Comparison of ENCODE assay signal across 1 cellular context in the genomic region with DNA sequence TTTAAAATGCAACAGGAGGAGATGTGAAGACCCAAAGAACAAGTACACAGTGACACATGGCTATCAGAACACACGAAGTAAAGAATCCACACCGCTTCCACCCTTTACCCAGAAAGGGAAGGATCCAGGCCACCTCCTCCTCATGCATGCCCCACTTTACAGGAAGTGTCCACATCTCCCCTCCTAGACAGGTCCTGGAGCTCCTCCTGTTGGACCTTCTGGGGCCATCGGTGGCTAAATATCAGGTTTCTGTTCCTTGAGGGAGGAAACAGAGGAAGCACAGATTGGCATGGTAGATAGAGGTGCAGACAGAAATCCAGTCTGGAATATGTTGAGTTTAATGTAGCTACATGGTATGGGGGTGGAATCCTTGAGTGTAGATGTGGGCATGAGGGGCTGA.
TF ChIP-seq lines count a peak whose summit lies in the region.

No MANE protein-coding gene starts in this region.

TF ChIP-seq in H1, 55 proteins besides CTCF, POLR2A, EP300 and RAD21:
- TF ChIP-seq ZNF274 (IDR thresholded peaks at IDR 0.05; ENCODE audit: borderline replicate concordance, extremely low read depth, low read length) (no peak), KDM4A (IDR thresholded peaks at IDR 0.05; ENCODE audit: low read depth, low read length, severe bottlenecking) (no peak), NANOG (IDR thresholded peaks at IDR 0.05; ENCODE audit: insufficient read depth, low read depth, low read length, poor library complexity, severe bottlenecking) (no peak), YY1 (IDR thresholded peaks at IDR 0.05; ENCODE audit: low read depth, low read length) (no peak), BCL11A (IDR thresholded peaks at IDR 0.05; ENCODE audit: low read depth in 2 of 2, low read length in 2 of 2) (no peak), TBP (IDR thresholded peaks at IDR 0.05; ENCODE audit: low read depth, low read length) (no peak), RNF2 (IDR thresholded peaks at IDR 0.05; ENCODE audit: borderline replicate concordance, low read depth, low read length, missing control alignments, poor library complexity, severe bottlenecking) (no peak), EZH2 (IDR thresholded peaks at IDR 0.05; ENCODE audit: low read depth, low read length, severe bottlenecking) (no peak), NRF1 (IDR thresholded peaks at IDR 0.05; ENCODE audit: low read depth, low read length) (no peak), CBX8 (IDR thresholded peaks at IDR 0.05; ENCODE audit: borderline replicate concordance, low read depth, low read length) (no peak), RXRA (IDR thresholded peaks at IDR 0.05; ENCODE audit: insufficient read depth, low read depth, low read length) (no peak), CHD2 (IDR thresholded peaks at IDR 0.05; ENCODE audit: low read length) (no peak), SP1 (IDR thresholded peaks at IDR 0.05; ENCODE audit: low read depth, low read length) (no peak), SIX5 (IDR thresholded peaks at IDR 0.05; ENCODE audit: low read depth, low read length) (no peak), RFX5 (IDR thresholded peaks at IDR 0.05; ENCODE audit: borderline replicate concordance, low read depth, low read length) (no peak), KDM1A (IDR thresholded peaks at IDR 0.05; ENCODE audit: borderline replicate concordance, low read length) (no peak)
- TF ChIP-seq, protein P1, sequence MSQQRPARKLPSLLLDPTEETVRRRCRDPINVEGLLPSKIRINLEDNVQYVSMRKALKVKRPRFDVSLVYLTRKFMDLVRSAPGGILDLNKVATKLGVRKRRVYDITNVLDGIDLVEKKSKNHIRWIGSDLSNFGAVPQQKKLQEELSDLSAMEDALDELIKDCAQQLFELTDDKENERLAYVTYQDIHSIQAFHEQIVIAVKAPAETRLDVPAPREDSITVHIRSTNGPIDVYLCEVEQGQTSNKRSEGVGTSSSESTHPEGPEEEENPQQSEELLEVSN (IDR thresholded peaks at IDR 0.05) = no peak
- TF ChIP-seq, protein P2, sequence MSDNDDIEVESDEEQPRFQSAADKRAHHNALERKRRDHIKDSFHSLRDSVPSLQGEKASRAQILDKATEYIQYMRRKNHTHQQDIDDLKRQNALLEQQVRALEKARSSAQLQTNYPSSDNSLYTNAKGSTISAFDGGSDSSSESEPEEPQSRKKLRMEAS (IDR thresholded peaks at IDR 0.05) = no peak
